Comparison of ENCODE assay signal across 1 cellular context in genomic region chr19:43519436-43520088, GRCh38.
A peak's percentile ranks its signal among the peaks of the same experiment; 100 is the strongest.
TF ChIP-seq lines count a peak whose summit lies in the region.

No MANE protein-coding gene starts in this region.

TF ChIP-seq in HEK293, 187 proteins besides CTCF, POLR2A, EP300 and RAD21 (continued from another document and continues in another):
- TF ChIP-seq REST (tag by site-specific recombination; IDR thresholded peaks at IDR 0.05), result no peak
- TF ChIP-seq ZNF473 (tag by site-specific recombination; IDR thresholded peaks at IDR 0.05), result no peak
- TF ChIP-seq ZNF544 (tag by site-specific recombination; IDR thresholded peaks at IDR 0.05), result no peak
- TF ChIP-seq KLF8 (tag by site-specific recombination; IDR thresholded peaks at IDR 0.05), result no peak
- TF ChIP-seq ZNF707 (tag by site-specific recombination; IDR thresholded peaks at IDR 0.05), result no peak
- TF ChIP-seq ZNF580 (tag by site-specific recombination; IDR thresholded peaks at IDR 0.05), result 0 out of 2 replicates have a peak, but pooled peaks have one; percentile 58
- TF ChIP-seq ZNF660 (tag by site-specific recombination; IDR thresholded peaks at IDR 0.05), result peak; percentile 97
- no peak for TF ChIP-seq ZSCAN4 (tag by site-specific recombination; IDR thresholded peaks at IDR 0.05)
- TF ChIP-seq ATF2 (tag by site-specific recombination; IDR thresholded peaks at IDR 0.05; ENCODE audit: low read depth), result no peak
- TF ChIP-seq ZBTB17 (tag by site-specific recombination; IDR thresholded peaks at IDR 0.05), result peak; percentile 75
- no peak for TF ChIP-seq KLF10 (tag by site-specific recombination; IDR thresholded peaks at IDR 0.05)
- TF ChIP-seq SETDB1 (IDR thresholded peaks at IDR 0.05; ENCODE audit: insufficient read length, low read length), result no peak
- TF ChIP-seq BCL6B (tag by site-specific recombination; IDR thresholded peaks at IDR 0.05), result no peak
- TF ChIP-seq ZNF366 (tag by site-specific recombination; conservative IDR thresholded peaks at IDR 0.05), result peak; percentile 82
- TF ChIP-seq ZNF426 (tag by site-specific recombination; IDR thresholded peaks at IDR 0.05), result no peak
- TF ChIP-seq IKZF3 (tag by site-specific recombination; IDR thresholded peaks at IDR 0.05), result peak; percentile 86
- TF ChIP-seq ZNF202 (tag by site-specific recombination; IDR thresholded peaks at IDR 0.05; ENCODE audit: borderline replicate concordance), result no peak
- TF ChIP-seq YY2 (tag by site-specific recombination; IDR thresholded peaks at IDR 0.05), result no peak
- no peak for TF ChIP-seq ZNF623 (tag by site-specific recombination; IDR thresholded peaks at IDR 0.05)
- no peak for TF ChIP-seq HOXC10 (CRISPR knock-in tag; IDR thresholded peaks at IDR 0.05)
- TF ChIP-seq ZNF561 (tag by site-specific recombination; IDR thresholded peaks at IDR 0.05; ENCODE audit: borderline replicate concordance), result peak; percentile 50; the same call in 1 of the 2 replicates
- TF ChIP-seq SALL2 (tag by site-specific recombination; IDR thresholded peaks at IDR 0.05; ENCODE audit: borderline replicate concordance), result no peak
- TF ChIP-seq TSHZ1 (tag by site-specific recombination; IDR thresholded peaks at IDR 0.05; ENCODE audit: borderline replicate concordance), result no peak
- no peak for TF ChIP-seq GLIS2 (tag by site-specific recombination; IDR thresholded peaks at IDR 0.05)
- 0 out of 2 replicates have a peak, but pooled peaks have one; percentile 33 for TF ChIP-seq PRDM10 (tag by site-specific recombination; IDR thresholded peaks at IDR 0.05)
- no peak for TF ChIP-seq ZNF843 (tag by site-specific recombination; IDR thresholded peaks at IDR 0.05)
- TF ChIP-seq REPIN1 (tag by site-specific recombination; IDR thresholded peaks at IDR 0.05; ENCODE audit: low read depth), result no peak
- TF ChIP-seq ZNF248 (tag by site-specific recombination; IDR thresholded peaks at IDR 0.05), result no peak
- no peak for TF ChIP-seq ZNF114 (tag by site-specific recombination; IDR thresholded peaks at IDR 0.05)
- TF ChIP-seq ZSCAN30 (tag by site-specific recombination; IDR thresholded peaks at IDR 0.05), result no peak; the same call in 1 of the 2 replicates
- no peak for TF ChIP-seq ZNF37A (tag by site-specific recombination; IDR thresholded peaks at IDR 0.05)
- no peak for TF ChIP-seq MEIS1 (CRISPR knock-in tag; IDR thresholded peaks at IDR 0.05; ENCODE audit: borderline replicate concordance)
- TF ChIP-seq ZNF341 (tag by site-specific recombination; IDR thresholded peaks at IDR 0.05; ENCODE audit: low read depth), result no peak
- TF ChIP-seq HOXA7 (CRISPR knock-in tag; IDR thresholded peaks at IDR 0.05; ENCODE audit: borderline replicate concordance), result no peak
- TF ChIP-seq ZNF521 (tag by site-specific recombination; IDR thresholded peaks at IDR 0.05), result no peak
- TF ChIP-seq ZNF155 (tag by site-specific recombination; IDR thresholded peaks at IDR 0.05), result no peak
- peak; percentile 68; the same call in 1 of the 2 replicates for TF ChIP-seq GLIS1 (tag by site-specific recombination; IDR thresholded peaks at IDR 0.05)
- TF ChIP-seq SCRT1 (tag by site-specific recombination; IDR thresholded peaks at IDR 0.05; ENCODE audit: borderline replicate concordance), result peak; percentile 87
- no peak for TF ChIP-seq ZNF776 (tag by site-specific recombination; IDR thresholded peaks at IDR 0.05; ENCODE audit: borderline replicate concordance)
- peak; percentile 74; the same call in 1 of the 2 replicates for TF ChIP-seq ZNF2 (tag by site-specific recombination; IDR thresholded peaks at IDR 0.05)
- no peak for TF ChIP-seq KLF1 (tag by site-specific recombination; IDR thresholded peaks at IDR 0.05)
- no peak for TF ChIP-seq ZNF324 (tag by site-specific recombination; IDR thresholded peaks at IDR 0.05)
- TF ChIP-seq ZNF292 (tag by site-specific recombination; IDR thresholded peaks at IDR 0.05; ENCODE audit: borderline replicate concordance, low read depth), result no peak
- TF ChIP-seq ZNF138 (tag by site-specific recombination; IDR thresholded peaks at IDR 0.05; ENCODE audit: borderline replicate concordance), result no peak
- no peak for TF ChIP-seq ZNF280D (tag by site-specific recombination; IDR thresholded peaks at IDR 0.05)
